ENCODE assay signal across 12 cellular contexts in the genomic region with DNA sequence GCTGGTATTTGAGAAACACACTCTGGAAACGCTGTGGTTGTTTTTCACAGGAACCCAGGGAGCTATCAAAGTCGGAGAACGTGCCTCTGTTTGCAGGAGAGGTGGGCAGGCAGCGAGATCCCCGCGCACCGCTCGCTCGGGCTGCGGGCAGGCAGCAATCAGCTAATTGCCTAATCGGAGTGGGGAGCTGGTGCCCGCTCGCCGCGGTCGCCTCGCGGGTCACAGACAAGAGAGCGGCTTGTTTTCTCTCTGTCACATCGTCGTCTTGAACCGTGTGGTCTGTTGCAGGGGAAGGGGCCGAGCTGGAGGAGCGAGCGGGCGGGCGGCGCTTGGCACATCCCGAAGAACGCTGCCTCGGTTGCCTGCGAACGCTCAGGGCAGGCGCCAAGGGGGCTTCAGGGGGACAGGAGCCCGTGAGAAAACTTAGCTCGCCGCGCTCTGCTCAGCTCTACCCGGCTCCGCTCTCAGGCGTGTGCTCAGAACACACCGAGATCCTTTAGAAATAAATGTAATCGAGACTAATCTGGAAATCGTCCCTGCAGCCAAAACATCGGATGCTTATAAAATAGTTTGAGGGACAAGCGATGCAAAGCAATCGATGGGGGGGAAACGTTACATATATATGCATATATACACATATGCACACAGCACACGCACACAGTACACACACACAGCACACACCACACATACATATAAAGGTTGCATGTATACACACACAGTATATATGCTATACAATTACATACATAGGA.
DNase-seq lines count a peak whose midpoint lies in the region; ATAC-seq and TF ChIP-seq lines count a peak whose summit lies in the region.
"Had no signal": no experiment of that assay in that cellular context is flagged by ENCODE, and none has a peak within 500 bp of the region (broad histone marks: within the 10 kb centered on the region; RNA-seq: fewer than 3 reads in every experiment).

No MANE protein-coding gene starts in this region.

- H3K79me2 ChIP-seq in mammary epithelial cell (ENCODE audit: insufficient read depth, low read length): no peaks in the 10 kb centered on the region

- no peak for DNase-seq in activated T-cell treated with anti-CD3 and anti-CD28 coated beads, Interleukin-2, amount 50 U/mL, for 72 hours
- DNase-seq in activated T-cell treated with anti-CD3 and anti-CD28 coated beads, Interleukin-2, amount 50 U/mL, for 1 hour: no peak
- DNase-seq in mammary epithelial cell (no peak), left kidney (ENCODE audit: low read depth, low spot score) (peak; percentile 66), thoracic aorta (ENCODE audit: low spot score) (no peak), NK-92 (lab: John Stamatoyannopoulos, UW; ENCODE audit: unreplicated experiment) (no peak), HuH-7.5 (ENCODE audit: low spot score) (no peak)
- DNase-seq: activated CD4-positive, alpha-beta T cell treated with anti-CD3 and anti-CD28 coated beads, Interleukin-2, amount 50 U/mL, for 48 hours; effector CD4-positive, alpha-beta T cell; naive thymus-derived CD8-positive, alpha-beta T cell; stimulated activated naive CD8-positive, alpha-beta T cell treated with anti-CD3 and anti-CD28 coated beads, Interleukin-15, amount 100 ng/mL, for 72 hours had no signal

- H3K27me3 ChIP-seq in mammary epithelial cell (ENCODE audit: insufficient read depth, low read length) (peaks cover 37% of the 10 kb centered on the region), thoracic aorta (replicated peaks; ENCODE audit: insufficient read depth) (no peaks in the 10 kb centered on the region)

- no peak overlapping the region for H3K27ac Mint-ChIP-seq in activated T-cell treated with anti-CD3 and anti-CD28 coated beads, Interleukin-2, amount 50 U/mL, for 72 hours
- H3K27ac Mint-ChIP-seq: stimulated activated naive CD8-positive, alpha-beta T cell treated with anti-CD3 and anti-CD28 coated beads, Interleukin-15, amount 100 ng/mL, for 72 hours had no signal

- H3K27me3 Mint-ChIP-seq in activated T-cell treated with anti-CD3 and anti-CD28 coated beads, Interleukin-2, amount 50 U/mL, for 72 hours (ENCODE audit: low read depth): peaks cover 72% of the 10 kb centered on the region

- H3K4me1 Mint-ChIP-seq in activated T-cell treated with anti-CD3 and anti-CD28 coated beads, Interleukin-2, amount 50 U/mL, for 72 hours (ENCODE audit: low read depth): peaks cover 12% of the 10 kb centered on the region

- ATAC-seq in activated T-cell treated with anti-CD3 and anti-CD28 coated beads, Interleukin-2, amount 50 U/mL, for 72 hours (replicated peaks in 1 of 2): no peak
- ATAC-seq in thoracic aorta (ENCODE audit: insufficient number of reproducible peaks, low FRiP score, low read depth): no peak
- ATAC-seq in HG02588 (IDR thresholded peaks at IDR 0.05; ENCODE audit: unreplicated experiment): no peak
- ATAC-seq: naive thymus-derived CD8-positive, alpha-beta T cell; stimulated activated naive CD8-positive, alpha-beta T cell treated with anti-CD3 and anti-CD28 coated beads, Interleukin-15, amount 100 ng/mL, for 72 hours had no signal

- H3K4me3 Mint-ChIP-seq in activated T-cell treated with anti-CD3 and anti-CD28 coated beads, Interleukin-2, amount 50 U/mL, for 72 hours: peak overlapping the region; percentile 39 to 46

- H2AFZ ChIP-seq in mammary epithelial cell (ENCODE audit: low read depth, low read length): peak overlapping the region; percentile 43

- H3K4me3 ChIP-seq in mammary epithelial cell (replicated peaks in 1 of 3; ENCODE audit: insufficient read depth in 1 of 3, low read depth in 2 of 3, low read length in 3 of 3) (peak overlapping the region in 2 of 3 experiments; percentile 2 to 7), thoracic aorta (peak overlapping the region; percentile 41)

- H3K36me3 ChIP-seq in mammary epithelial cell (ENCODE audit: insufficient read depth, low read length): no peaks in the 10 kb centered on the region
- H3K36me3 ChIP-seq in thoracic aorta: no peaks in the 10 kb centered on the region

- peaks cover 0 to 3% of the 10 kb centered on the region in 2 donors for H3K36me3 Mint-ChIP-seq in activated T-cell treated with anti-CD3 and anti-CD28 coated beads, Interleukin-2, amount 50 U/mL, for 72 hours (ENCODE audit: insufficient read depth in 2 of 2)

- BruUV-seq in mammary epithelial cell (replicated peaks; lab: Mats Ljungman, UMichigan): no TSS peak

- TF ChIP-seq CTCF in mammary epithelial cell (conservative IDR thresholded peaks at IDR 0.05 in 1 of 2, IDR thresholded peaks at IDR 0.05 in 1 of 2; ENCODE audit: extremely low read depth in 1 of 2, insufficient read depth in 1 of 2, low read depth in 1 of 2, low read length in 2 of 2) (no peak), thoracic aorta (IDR thresholded peaks at IDR 0.05) (no peak)

- intact Hi-C loops in mammary epithelial cell (cut with micrococcal nuclease): no loop called here

- CTCF ChIA-PET in mammary epithelial cell (lab: Charles Lee; ENCODE audit: low non-redundant PET): no interaction called here

- H3K9me3 ChIP-seq in mammary epithelial cell (replicated peaks; ENCODE audit: insufficient read depth, low read length) (no peaks in the 10 kb centered on the region), thoracic aorta (no peaks in the 10 kb centered on the region)

- H3K9ac ChIP-seq in mammary epithelial cell (ENCODE audit: insufficient read depth, low read length): no peak overlapping the region

- no peaks in the 10 kb centered on the region for H4K20me1 ChIP-seq in mammary epithelial cell (ENCODE audit: insufficient read depth, low read length)

- in situ Hi-C loops in mammary epithelial cell (cut with MboI; ENCODE audit: low sequenced_read_pairs in 2 of 2): no loop called here

- H3K27ac ChIP-seq in mammary epithelial cell (ENCODE audit: insufficient read depth, low read depth, low read length): no peak overlapping the region
- no peak overlapping the region for H3K27ac ChIP-seq in thoracic aorta

- WGBS in mammary epithelial cell (ENCODE audit: low coverage, missing lambda C conversion rate): 6% methylated on average over 42 of the region's 49 CpGs

- H3K9me3 Mint-ChIP-seq in activated T-cell treated with anti-CD3 and anti-CD28 coated beads, Interleukin-2, amount 50 U/mL, for 72 hours: peaks cover 0 to 2% of the 10 kb centered on the region in 2 donors

- H3K4me1 ChIP-seq in mammary epithelial cell (ENCODE audit: insufficient read depth, low read length) (peaks cover 6% of the 10 kb centered on the region), thoracic aorta (ENCODE audit: control insufficient read depth in 1 of 2, low read depth in 2 of 2) (peaks cover 4 to 7% of the 10 kb centered on the region in 2 donors)

- H3K4me2 ChIP-seq in mammary epithelial cell (ENCODE audit: insufficient read depth, low read depth, low read length): peak overlapping the region; percentile 82

- dilution Hi-C loops in mammary epithelial cell (cut with HindIII; ENCODE audit: low sequenced_read_pairs): no loop called here
